8 cellular contexts compared by ENCODE assay signal in genomic region chr6:3324262-3324942, GRCh38.
DNase-seq lines count a peak whose midpoint lies in the region; ATAC-seq lines count a peak whose summit lies in the region.

No MANE protein-coding gene starts in this region.

- ATAC-seq in GM21786 (IDR thresholded peaks at IDR 0.05; ENCODE audit: unreplicated experiment): peak; percentile 86

- DNase-seq in C1 segment of cervical spinal cord (lab: John Stamatoyannopoulos, UW) (peak in 9 of 14 donors; percentile 18 to 85 (median 57)), RKO (ENCODE audit: low spot score) (peak; percentile 28), fibroblast of peridontal ligament (ENCODE audit: extremely low read depth) (peak; percentile 63), pulmonary artery endothelial cell (ENCODE audit: low read depth, low spot score) (peak; percentile 76), NCI-H748 (lab: John Stamatoyannopoulos, UW; ENCODE audit: unreplicated experiment) (no peak), cortex of kidney (lab: John Stamatoyannopoulos, UW) (no peak), NCI-H82 (lab: John Stamatoyannopoulos, UW) (no peak)

Comparison
In these comparisons a context has a peak if more than half of its experiments do, and no peak if none do; other contexts are left out.
1. DNase-seq: peak in C1 segment of cervical spinal cord (9 of 14), RKO (single experiment), fibroblast of peridontal ligament (single experiment) and pulmonary artery endothelial cell (single experiment); none in NCI-H748 (single experiment), cortex of kidney (single experiment) and NCI-H82 (single experiment).